ENCODE assay signal across 9 cellular contexts in genomic region chr16:64983983-64984382, GRCh38.
A peak's percentile ranks its signal among the peaks of the same experiment; 100 is the strongest.
DNase-seq lines count a peak whose midpoint lies in the region; ATAC-seq, FAIRE-seq and TF ChIP-seq lines count a peak whose summit lies in the region.
"Had no signal": no experiment of that assay in that cellular context is flagged by ENCODE, and none has a peak within 500 bp of the region (broad histone marks: within the 10 kb centered on the region; RNA-seq: fewer than 3 reads in every experiment).

No MANE protein-coding gene starts in this region.

- H3K4me3 ChIP-seq in bronchial epithelial cell (ENCODE audit: low read depth, low read length), result no peak overlapping the region
- H3K4me3 ChIP-seq in lower lobe of right lung, result no peak overlapping the region
- H3K4me3 ChIP-seq: SK-N-MC had no signal

- intact Hi-C loops in lower lobe of right lung (cut with DNase I), result no loop called here

- H3K27ac ChIP-seq in lower lobe of right lung, result no peak overlapping the region
- H3K27ac ChIP-seq: SK-N-MC had no signal

- H3K4me3 Mint-ChIP-seq in activated T-cell treated with anti-CD3 and anti-CD28 coated beads, Interleukin-2, amount 50 U/mL, for 24 hours, result no peak overlapping the region
- no peak overlapping the region for H3K4me3 Mint-ChIP-seq in T-helper 17 cell

- in situ Hi-C loops in G401 (cut with HindIII; ENCODE audit: low sequenced_read_pairs), result no loop called here

- DNase-seq in G401 (ENCODE audit: low spot score), result peak; percentile 24
- DNase-seq in NCI-H2171 (lab: John Stamatoyannopoulos, UW), result peak; percentile 4
- DNase-seq in bronchial epithelial cell (ENCODE audit: low read depth), result peak; percentile 66
- no peak for DNase-seq in lower lobe of right lung
- DNase-seq in T-helper 1 cell, result no peak
- no peak for DNase-seq in activated T-cell treated with anti-CD3 and anti-CD28 coated beads, Interleukin-2, amount 50 U/mL, for 24 hours
- no peak for DNase-seq in activated CD4-positive, CD25-positive, alpha-beta regulatory T cell treated with anti-CD3 and anti-CD28 coated beads, Interleukin-2, amount 50 U/mL, for 72 hours
- DNase-seq in T-helper 17 cell, result no peak

- H3K4me1 ChIP-seq in lower lobe of right lung, result no peaks in the 10 kb centered on the region

- TF ChIP-seq CTCF in bronchial epithelial cell (IDR thresholded peaks at IDR 0.05; ENCODE audit: insufficient read depth, low read length, severe bottlenecking) (peak; percentile 74), lower lobe of right lung (IDR thresholded peaks at IDR 0.05) (peak; percentile 21)

- H3K27ac Mint-ChIP-seq in activated T-cell treated with anti-CD3 and anti-CD28 coated beads, Interleukin-2, amount 50 U/mL, for 24 hours, result no peak overlapping the region
- H3K27ac Mint-ChIP-seq in T-helper 17 cell, result no peak overlapping the region

- H3K4me1 Mint-ChIP-seq in activated T-cell treated with anti-CD3 and anti-CD28 coated beads, Interleukin-2, amount 50 U/mL, for 24 hours (ENCODE audit: low read depth), result no peaks in the 10 kb centered on the region
- no peaks in the 10 kb centered on the region for H3K4me1 Mint-ChIP-seq in T-helper 17 cell

- H3K36me3 Mint-ChIP-seq in activated T-cell treated with anti-CD3 and anti-CD28 coated beads, Interleukin-2, amount 50 U/mL, for 24 hours (ENCODE audit: low read depth), result no peaks in the 10 kb centered on the region
- H3K36me3 Mint-ChIP-seq in T-helper 17 cell (ENCODE audit: low read depth), result no peaks in the 10 kb centered on the region

- peaks cover 2% of the 10 kb centered on the region for H3K36me3 ChIP-seq in bronchial epithelial cell (ENCODE audit: control insufficient read depth, insufficient read depth, low read length)
- H3K36me3 ChIP-seq in lower lobe of right lung, result peaks cover 9% of the 10 kb centered on the region

- ATAC-seq in lower lobe of right lung (peak in 1 of 2 donors; percentile 42), T-helper 17 cell (no peak)

- H3K9me3 ChIP-seq in lower lobe of right lung (no peaks in the 10 kb centered on the region), T-helper 17 cell (ENCODE audit: control insufficient read depth, low read length, poor library complexity, severe bottlenecking) (peaks cover 5% of the 10 kb centered on the region)

- no peak for FAIRE-seq in bronchial epithelial cell (lab: Jason Lieb, UNC)

- peaks cover 7% of the 10 kb centered on the region for H3K9me3 Mint-ChIP-seq in activated T-cell treated with anti-CD3 and anti-CD28 coated beads, Interleukin-2, amount 50 U/mL, for 24 hours

- H3K27me3 Mint-ChIP-seq in activated T-cell treated with anti-CD3 and anti-CD28 coated beads, Interleukin-2, amount 50 U/mL, for 24 hours, result no peaks in the 10 kb centered on the region
- H3K27me3 Mint-ChIP-seq in T-helper 17 cell, result no peaks in the 10 kb centered on the region

- H3K27me3 ChIP-seq in bronchial epithelial cell (ENCODE audit: control insufficient read depth, insufficient read depth, low read length) (no peaks in the 10 kb centered on the region), lower lobe of right lung (ENCODE audit: low read depth) (no peaks in the 10 kb centered on the region)

Comparison
In these comparisons a context has a peak if more than half of its experiments do, and no peak if none do; other contexts are left out.
1. DNase-seq: peak in G401 (single experiment), NCI-H2171 (single experiment) and bronchial epithelial cell (single experiment); none in lower lobe of right lung (single experiment), T-helper 1 cell (0 of 5), activated T-cell treated with anti-CD3 and anti-CD28 coated beads, Interleukin-2, amount 50 U/mL, for 24 hours (single experiment), activated CD4-positive, CD25-positive, alpha-beta regulatory T cell treated with anti-CD3 and anti-CD28 coated beads, Interleukin-2, amount 50 U/mL, for 72 hours (single experiment) and T-helper 17 cell (0 of 3).